ENCODE assay signal across 15 cellular contexts in the genomic region with DNA sequence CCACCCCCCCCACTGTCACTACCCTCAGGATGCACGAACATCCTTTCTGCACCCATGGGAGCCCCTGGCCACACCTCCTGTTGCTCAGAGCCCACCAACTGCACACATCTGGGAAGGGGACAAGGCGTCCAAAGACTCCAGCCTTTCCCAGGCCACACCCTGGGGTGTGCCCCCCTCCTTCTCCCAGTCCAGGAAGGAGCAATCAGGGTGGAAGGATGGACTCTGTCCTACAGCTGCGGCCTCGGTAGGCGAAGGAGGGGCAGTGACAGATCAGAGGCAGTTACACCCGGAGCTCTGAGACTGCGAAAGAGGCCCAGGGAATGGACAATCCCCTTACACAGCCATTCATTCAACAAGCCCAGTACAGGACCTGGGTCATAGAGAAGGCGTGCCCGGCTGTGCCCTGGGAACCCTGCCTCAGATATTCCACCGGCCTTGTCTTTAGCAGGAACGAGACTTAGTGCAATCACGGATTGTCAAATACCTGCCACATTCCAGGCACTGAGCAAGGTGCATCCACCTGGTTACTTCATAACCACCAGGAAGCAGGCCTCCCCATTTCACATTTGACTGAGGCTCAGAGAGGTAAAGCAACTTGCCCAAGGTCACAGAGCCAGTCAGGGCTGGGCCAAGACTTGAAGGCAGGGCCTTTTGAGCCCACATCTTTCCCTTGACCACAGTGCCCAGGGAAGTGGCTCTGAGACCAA. TPM values are rescaled to one million over a fixed set of nuclear protein-coding genes. Genes with fewer than 3 reads are reported as not detected.
DNase-seq lines count a peak whose midpoint lies in the region; ATAC-seq and TF ChIP-seq lines count a peak whose summit lies in the region.
"Had no signal": no experiment of that assay in that cellular context is flagged by ENCODE, and none has a peak within 500 bp of the region (broad histone marks: within the 10 kb centered on the region; RNA-seq: fewer than 3 reads in every experiment).

No MANE protein-coding gene starts in this region.

- no peaks in the 10 kb centered on the region for H3K9me3 ChIP-seq in ascending aorta
- no peaks in the 10 kb centered on the region for H3K9me3 ChIP-seq in right atrium auricular region

- H3K4me3 ChIP-seq in ascending aorta, result peak overlapping the region in 1 of 2 donors; percentile 18
- no peak overlapping the region for H3K4me3 ChIP-seq in right atrium auricular region
- peak overlapping the region; percentile 7 for H3K4me3 ChIP-seq in rectal smooth muscle tissue (ENCODE audit: low read length)

- H3K4me1 ChIP-seq in ascending aorta (peaks cover 57 to 79% of the 10 kb centered on the region in 2 donors), right atrium auricular region (peaks cover 13 to 96% of the 10 kb centered on the region in 2 donors), rectal smooth muscle tissue (ENCODE audit: control insufficient read depth, insufficient read depth, low read length) (peaks cover 77% of the 10 kb centered on the region)

- H3K36me3 ChIP-seq in ascending aorta (peaks cover 0 to 4% of the 10 kb centered on the region in 2 donors), right atrium auricular region (peaks cover 18% of the 10 kb centered on the region), rectal smooth muscle tissue (ENCODE audit: control insufficient read depth, insufficient read depth, low read length) (no peaks in the 10 kb centered on the region)

- intact Hi-C loops in ascending aorta (cut with DNase I), result loop anchor here (2.0 kb wide), 1 partner anchor 15 kb away; no protein-coding TSS in a partner anchor

- peak; percentile 75 for DNase-seq in AG08395 (ENCODE audit: low spot score)
- peak in 1 of 2 donors; percentile 86 for DNase-seq in ascending aorta (ENCODE audit: low spot score in 2 of 2)
- DNase-seq in right atrium auricular region (ENCODE audit: low spot score), result peak; percentile 88
- DNase-seq in COLO668 (lab: John Stamatoyannopoulos, UW; ENCODE audit: unreplicated experiment), result no peak
- DNase-seq in GM20000 (ENCODE audit: low spot score), result no peak
- DNase-seq: activated CD8-positive, alpha-beta memory T cell treated with anti-CD3 and anti-CD28 coated beads for 24 hours; mammary epithelial cell; NCI-H1694; stimulated activated CD4-positive, alpha-beta T cell treated with anti-CD3 and anti-CD28 coated beads, Interleukin-15, amount 100 ng/mL, for 24 hours; T-helper 9 cell had no signal

- TF ChIP-seq CTCF in ascending aorta (IDR thresholded peaks at IDR 0.05) (no peak), right atrium auricular region (IDR thresholded peaks at IDR 0.05) (no peak), GM20000 (IDR thresholded peaks at IDR 0.05; ENCODE audit: extremely low read depth, missing control alignments) (no peak)

- no peak overlapping the region for H3K9ac ChIP-seq in rectal smooth muscle tissue (ENCODE audit: low read length)

- ATAC-seq in GM21717 (IDR thresholded peaks at IDR 0.05; ENCODE audit: unreplicated experiment), result no peak
- ATAC-seq in HG02973 (IDR thresholded peaks at IDR 0.05; ENCODE audit: unreplicated experiment), result no peak
- ATAC-seq: stimulated activated memory B cell treated with anti-CD40 and anti-IgM and Interleukin-4, amounts not matched to agents 10 μg/mL and 1 μg/mL and 100 μg/mL, for 72 hours had no signal

- H3K27me3 ChIP-seq in ascending aorta (no peaks in the 10 kb centered on the region), right atrium auricular region (no peaks in the 10 kb centered on the region), rectal smooth muscle tissue (ENCODE audit: control insufficient read depth, insufficient read depth, low read length) (no peaks in the 10 kb centered on the region)

- peak overlapping the region; percentile 96 to 98 for H3K27ac ChIP-seq in ascending aorta
- H3K27ac ChIP-seq in right atrium auricular region, result peak overlapping the region; percentile 91 to 94
- peak overlapping the region; percentile 96 for H3K27ac ChIP-seq in rectal smooth muscle tissue (ENCODE audit: low read depth, low read length)

RNA-seq across cellular contexts. Expression of gene HSPG2, which starts 9.4 kb away (rescaled TPM):
- total RNA-seq in ascending aorta, result 1,294 TPM
- 100 to 1,000 TPM; 424 to 557 TPM for total RNA-seq in right atrium auricular region

RNA-seq across cellular contexts. Expression of gene CELA3B, which starts 49.1 kb away (rescaled TPM):
- total RNA-seq in ascending aorta, result not detected
- total RNA-seq in right atrium auricular region, result not detected
- total RNA-seq: H4, mammary epithelial cell had no signal

Comparison
In these comparisons a context has a peak if more than half of its experiments do, and no peak if none do; other contexts are left out.
1. DNase-seq: peak in AG08395 (single experiment) and right atrium auricular region (single experiment); none in COLO668 (single experiment) and GM20000 (single experiment).
2. Peak in every context shown above with its lines, with median percentiles within 50 percentile points of each other: H3K27ac ChIP-seq.